15 cellular contexts compared by ENCODE assay signal in genomic region chr17:61849674-61850073, GRCh38.
"Had no signal": no experiment of that assay in that cellular context is flagged by ENCODE, and none has a peak within 500 bp of the region (broad histone marks: within the 10 kb centered on the region; RNA-seq: fewer than 3 reads in every experiment).

No MANE protein-coding gene starts in this region.

- H3K27me3 Mint-ChIP-seq: activated B cell treated with CpG ODN at 0.5 μM for 24 hours; activated CD4-positive, alpha-beta T cell treated with anti-CD3 and anti-CD28 coated beads, Interleukin-2, amount 10 ng/mL, durations not matched to agents 24 days and 14 days; activated naive CD8-positive, alpha-beta T cell treated with anti-CD3 and anti-CD28 coated beads, Interleukin-2, amount 10 ng/mL, durations not matched to agents 7 days and 5 days had no signal

- ATAC-seq: activated CD8-positive, alpha-beta T cell treated with anti-CD3 and anti-CD28 coated beads, Interleukin-2, amount 10 ng/mL, durations not matched to agents 7 days and 5 days; foreskin keratinocyte; psoas muscle; sciatic nerve had no signal

- H3K27me3 ChIP-seq: breast epithelium, foreskin keratinocyte, tibial artery had no signal

- H3K4me1 Mint-ChIP-seq: activated B cell treated with CpG ODN at 0.5 μM for 24 hours, endodermal cell had no signal

- H3K36me3 ChIP-seq: breast epithelium, tibial artery had no signal

- H3K27ac Mint-ChIP-seq: activated B cell treated with CpG ODN at 0.5 μM for 24 hours; activated CD4-positive, alpha-beta T cell treated with anti-CD3 and anti-CD28 coated beads, Interleukin-2, amount 10 ng/mL, durations not matched to agents 24 days and 14 days; activated CD8-positive, alpha-beta T cell treated with anti-CD3 and anti-CD28 coated beads, Interleukin-2, amount 10 ng/mL, durations not matched to agents 7 days and 5 days; activated naive CD8-positive, alpha-beta T cell treated with anti-CD3 and anti-CD28 coated beads, Interleukin-2, amount 10 ng/mL, durations not matched to agents 7 days and 5 days; activated T-helper 1 cell treated with anti-CD3 and anti-CD28 coated beads, Interleukin-12 subunit alpha, Interleukin-12 subunit beta, Interleukin-2, Interleukin-4 antibody, amounts not matched to agents 30 ng/mL and 10 ng/mL and 1 ng/mL, durations not matched to agents 14 hours and 24 hours and 36 hours; endodermal cell had no signal

- H3K27ac ChIP-seq: breast epithelium, foreskin keratinocyte, psoas muscle, tibial artery had no signal

- H3K9me3 ChIP-seq: breast epithelium, psoas muscle, tibial artery had no signal

- H3K4me3 ChIP-seq: breast epithelium, psoas muscle, tibial artery had no signal

- H3K9me3 Mint-ChIP-seq: activated B cell treated with CpG ODN at 0.5 μM for 24 hours; activated CD4-positive, alpha-beta T cell treated with anti-CD3 and anti-CD28 coated beads, Interleukin-2, amount 10 ng/mL, durations not matched to agents 24 days and 14 days; activated naive CD8-positive, alpha-beta T cell treated with anti-CD3 and anti-CD28 coated beads, Interleukin-2, amount 10 ng/mL, durations not matched to agents 7 days and 5 days; activated T-helper 1 cell treated with anti-CD3 and anti-CD28 coated beads, Interleukin-12 subunit alpha, Interleukin-12 subunit beta, Interleukin-2, Interleukin-4 antibody, amounts not matched to agents 30 ng/mL and 10 ng/mL and 1 ng/mL, durations not matched to agents 14 hours and 24 hours and 36 hours; endodermal cell had no signal

- H3K4me1 ChIP-seq: breast epithelium, psoas muscle, tibial artery had no signal

- DNase-seq: activated B cell treated with CpG ODN at 0.5 μM for 24 hours; activated CD4-positive, alpha-beta T cell treated with anti-CD3 and anti-CD28 coated beads, Interleukin-2, amount 10 ng/mL, durations not matched to agents 24 days and 14 days; activated CD8-positive, alpha-beta memory T cell treated with anti-CD3 and anti-CD28 coated beads, Interleukin-2, amount 50 U/mL, for 4 hours; activated CD8-positive, alpha-beta T cell treated with anti-CD3 and anti-CD28 coated beads, Interleukin-2, amount 10 ng/mL, durations not matched to agents 7 days and 5 days; activated naive CD8-positive, alpha-beta T cell treated with anti-CD3 and anti-CD28 coated beads, Interleukin-2, amount 10 ng/mL, durations not matched to agents 7 days and 5 days; aorta; endodermal cell; foreskin keratinocyte; mesendoderm; psoas muscle; stimulated activated CD4-positive, alpha-beta T cell treated with anti-CD3 and anti-CD28 coated beads, Interleukin-1b, Interleukin-23, amount 100 ng/mL, for 48 hours; tibial artery had no signal

- H3K4me3 Mint-ChIP-seq: activated B cell treated with CpG ODN at 0.5 μM for 24 hours; activated CD4-positive, alpha-beta T cell treated with anti-CD3 and anti-CD28 coated beads, Interleukin-2, amount 10 ng/mL, durations not matched to agents 24 days and 14 days; activated CD8-positive, alpha-beta T cell treated with anti-CD3 and anti-CD28 coated beads, Interleukin-2, amount 10 ng/mL, durations not matched to agents 7 days and 5 days; activated naive CD8-positive, alpha-beta T cell treated with anti-CD3 and anti-CD28 coated beads, Interleukin-2, amount 10 ng/mL, durations not matched to agents 7 days and 5 days; activated T-helper 1 cell treated with anti-CD3 and anti-CD28 coated beads, Interleukin-12 subunit alpha, Interleukin-12 subunit beta, Interleukin-2, Interleukin-4 antibody, amounts not matched to agents 30 ng/mL and 10 ng/mL and 1 ng/mL, durations not matched to agents 14 hours and 24 hours and 36 hours; endodermal cell had no signal
